Comparison of ENCODE assay signal across 8 cellular contexts in the genomic region with DNA sequence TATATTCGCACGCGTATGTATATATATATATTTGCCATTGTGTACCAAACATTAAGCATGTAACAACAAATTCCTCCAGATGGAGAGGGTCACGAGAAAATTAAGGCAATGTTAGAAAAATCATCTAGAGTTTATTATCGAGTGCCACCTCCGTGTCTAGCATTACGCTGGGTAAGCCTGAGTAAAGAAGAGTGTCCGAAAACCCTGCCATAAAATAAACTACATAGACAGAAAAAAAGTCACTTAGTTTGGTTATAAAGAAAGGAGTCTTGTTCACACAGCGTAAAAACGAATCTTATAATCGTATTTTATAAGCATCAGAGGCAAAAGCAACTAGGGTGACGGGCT. TPM values are rescaled to one million over a fixed set of nuclear protein-coding genes. Genes with fewer than 3 reads are reported as not detected.
DNase-seq lines count a peak whose midpoint lies in the region; ATAC-seq, FAIRE-seq and TF ChIP-seq lines count a peak whose summit lies in the region.

No MANE protein-coding gene starts in this region.

- TF ChIP-seq CTCF in OCI-LY7 (conservative IDR thresholded peaks at IDR 0.05; ENCODE audit: low read length) (no peak), epithelial cell of esophagus (IDR thresholded peaks at IDR 0.05; ENCODE audit: insufficient read depth, low read depth, low read length, missing control alignments) (no peak)

- no peak for DNase-seq in CD4-positive, CD25-positive, alpha-beta regulatory T cell
- DNase-seq in OCI-LY7 (ENCODE audit: low spot score) (no peak), epithelial cell of esophagus (ENCODE audit: low read depth) (no peak), NCI-H2196 treated with DMSO at 0.1 percent for 48 hours (lab: John Stamatoyannopoulos, UW; ENCODE audit: unreplicated experiment) (no peak), GM19239 (ENCODE audit: insufficient read length, low spot score) (no peak)

- H4K20me1 ChIP-seq in OCI-LY7 (ENCODE audit: insufficient read depth, low read length): no peaks in the 10 kb centered on the region

- BruUV-seq in OCI-LY7 (replicated peaks; lab: Mats Ljungman, UMichigan): no TSS peak

- H3K4me3 Mint-ChIP-seq in CD4-positive, CD25-positive, alpha-beta regulatory T cell: peak overlapping the region; percentile 84 to 96 (median 86)

- CTCF ChIA-PET in OCI-LY7 (lab: Charles Lee; ENCODE audit: unreplicated experiment): no interaction called here

- H3K9me3 ChIP-seq in CD4-positive, CD25-positive, alpha-beta regulatory T cell (ENCODE audit: control insufficient read depth in 2 of 2, low read length in 2 of 2): no peaks in the 10 kb centered on the region
- H3K9me3 ChIP-seq in OCI-LY7 (ENCODE audit: low read length) (no peaks in the 10 kb centered on the region), neuron (ENCODE audit: low read length) (no peaks in the 10 kb centered on the region)

- no peaks in the 10 kb centered on the region for H3K36me3 Mint-ChIP-seq in CD4-positive, CD25-positive, alpha-beta regulatory T cell

- peak overlapping the region; percentile 82 for H3K4me2 ChIP-seq in OCI-LY7 (ENCODE audit: low read length)

- POLR2A ChIA-PET in OCI-LY7 (lab: Charles Lee): interaction anchor here (0.5 kb wide), 1 partner anchor 603 kb away, joined by 5 read pairs; no protein-coding TSS in a partner anchor

- peak overlapping the region; percentile 86 for H3K4me3 ChIP-seq in CD4-positive, CD25-positive, alpha-beta regulatory T cell (ENCODE audit: low read depth, low read length)
- H3K4me3 ChIP-seq in OCI-LY7 (ENCODE audit: low read depth, low read length, poor library complexity, severe bottlenecking): peak overlapping the region; percentile 92
- H3K4me3 ChIP-seq in epithelial cell of esophagus (ENCODE audit: low read length): peak overlapping the region; percentile 61
- peak overlapping the region; percentile 65 for H3K4me3 ChIP-seq in neuron (ENCODE audit: low read length)

- intact Hi-C loops in OCI-LY7 (cut with micrococcal nuclease; ENCODE audit: unreplicated experiment): no loop called here

- H3K27ac ChIP-seq in CD4-positive, CD25-positive, alpha-beta regulatory T cell (ENCODE audit: insufficient read depth, low read length, poor library complexity, severe bottlenecking): peak overlapping the region; percentile 62
- H3K27ac ChIP-seq in OCI-LY7 (ENCODE audit: low read depth, low read length, poor library complexity, severe bottlenecking): peak overlapping the region; percentile 55

- peaks cover 20 to 42% (median 23%) of the 10 kb centered on the region in 4 donors for H3K4me1 Mint-ChIP-seq in CD4-positive, CD25-positive, alpha-beta regulatory T cell

- no peak for ATAC-seq in CD4-positive, CD25-positive, alpha-beta regulatory T cell (ENCODE audit: low read depth in 2 of 2)
- ATAC-seq in HG02973 (IDR thresholded peaks at IDR 0.05; ENCODE audit: unreplicated experiment) (no peak), GM18907 (IDR thresholded peaks at IDR 0.05; ENCODE audit: unreplicated experiment) (no peak)

- H3K36me3 ChIP-seq in CD4-positive, CD25-positive, alpha-beta regulatory T cell (ENCODE audit: control insufficient read depth, insufficient read depth, low read length): no peaks in the 10 kb centered on the region
- peaks cover 6% of the 10 kb centered on the region; the same call in 1 of the 2 replicates for H3K36me3 ChIP-seq in OCI-LY7 (ENCODE audit: insufficient read depth, low read length)
- no peaks in the 10 kb centered on the region for H3K36me3 ChIP-seq in neuron (ENCODE audit: insufficient read depth, low read length)

- peaks cover 29% of the 10 kb centered on the region for H3K4me1 ChIP-seq in CD4-positive, CD25-positive, alpha-beta regulatory T cell (ENCODE audit: control insufficient read depth, insufficient read depth, low read length, poor library complexity, severe bottlenecking)
- H3K4me1 ChIP-seq in OCI-LY7 (ENCODE audit: insufficient read depth, low read length, poor library complexity, severe bottlenecking) (peaks cover 24% of the 10 kb centered on the region), neuron (ENCODE audit: insufficient read depth, low read length) (peaks cover 6% of the 10 kb centered on the region)

- no peak for FAIRE-seq in GM19239 (lab: Jason Lieb, UNC)

- no peaks in the 10 kb centered on the region for H3K27me3 ChIP-seq in CD4-positive, CD25-positive, alpha-beta regulatory T cell (ENCODE audit: control insufficient read depth, insufficient read depth, low read length)
- no peaks in the 10 kb centered on the region for H3K27me3 ChIP-seq in neuron (ENCODE audit: insufficient read depth, low read length)

- peaks cover 12% of the 10 kb centered on the region for H3K27me3 Mint-ChIP-seq in CD4-positive, CD25-positive, alpha-beta regulatory T cell

- H3K79me2 ChIP-seq in OCI-LY7 (ENCODE audit: insufficient read depth, low read depth, low read length): peaks cover 23% of the 10 kb centered on the region

- H2AFZ ChIP-seq in OCI-LY7 (ENCODE audit: low read length) (peak overlapping the region; percentile 94), neuron (ENCODE audit: low read depth, low read length) (peak overlapping the region; percentile 88)

- peak overlapping the region; percentile 69 to 84 (median 73) for H3K27ac Mint-ChIP-seq in CD4-positive, CD25-positive, alpha-beta regulatory T cell

- peaks cover 0 to 2% (median 0%) of the 10 kb centered on the region in 7 donors for H3K9me3 Mint-ChIP-seq in CD4-positive, CD25-positive, alpha-beta regulatory T cell

- H3K9me2 ChIP-seq in OCI-LY7 (ENCODE audit: insufficient read depth, low read length): no peaks in the 10 kb centered on the region

RNA-seq across cellular contexts. Expression of a gene that starts 0.6 kb away (rescaled TPM):
- 22.9 TPM for total RNA-seq in CD4-positive, CD25-positive, alpha-beta regulatory T cell
- 10 to 100 TPM; 22.2 to 28.7 (median 27.6) TPM for polyA plus RNA-seq in CD4-positive, CD25-positive, alpha-beta regulatory T cell
- 19.4 and 23.9 TPM in 2 replicates for total RNA-seq in OCI-LY7 (2014; rRNA removed; shearing (Covaris generic))
- 24.2 and 25.7 TPM in 2 replicates for total RNA-seq in OCI-LY7 (2022)
